In genomic region chr13:95552539-95553270, GRCh38 we compare ENCODE assay signal across 9 cellular contexts. TPM values are rescaled to one million over a fixed set of nuclear protein-coding genes. Genes with fewer than 3 reads are reported as not detected.
DNase-seq lines count a peak whose midpoint lies in the region; ATAC-seq, FAIRE-seq and TF ChIP-seq lines count a peak whose summit lies in the region.
"Had no signal": no experiment of that assay in that cellular context is flagged by ENCODE, and none has a peak within 500 bp of the region (broad histone marks: within the 10 kb centered on the region; RNA-seq: fewer than 3 reads in every experiment).

TSS of gene CLDN10 (plus strand) at chr13:95552720. CDS start at chr13:95552754, 34 bp downstream.

- H3K4me1 Mint-ChIP-seq in nephron progenitor cell = peaks cover 40% of the 10 kb centered on the region

- H4K5ac ChIP-seq in H1 (ENCODE audit: insufficient read length, low read depth, low read length) = peak within 1 kb of the TSS; percentile 53

- peak within 1 kb of the TSS; percentile 88 for H3K18ac ChIP-seq in H1 (ENCODE audit: extremely low read depth, low read length)

- H3K9me3 ChIP-seq in H1 (ENCODE audit: insufficient read depth in 2 of 2, low read depth in 1 of 2, low read length in 1 of 2) = no peaks in the 10 kb centered on the region
- H3K9me3 ChIP-seq in OCI-LY7 (ENCODE audit: low read length) = no peaks in the 10 kb centered on the region
- H3K9me3 ChIP-seq in tibial artery = no peaks in the 10 kb centered on the region

- H3K4me3 ChIP-seq in H1 (ENCODE audit: extremely low read depth in 1 of 4, insufficient read depth in 2 of 4, low read depth in 3 of 4, low read length in 4 of 4) (peak within 1 kb of the TSS; percentile 61 to 96 (median 77)), OCI-LY7 (ENCODE audit: low read depth, low read length, poor library complexity, severe bottlenecking) (no peak within 1 kb of the TSS), tibial artery (no peak within 1 kb of the TSS)

- CTCF ChIA-PET in H1 (lab: Charles Lee; ENCODE audit: partially characterized antibody) (interaction anchor here (0.6 to 1.9 kb wide), 15 partner anchors 11 to 281 kb away, joined by 3 to 11 read pairs (median 4); no protein-coding TSS in a partner anchor), OCI-LY7 (lab: Charles Lee; ENCODE audit: unreplicated experiment) (no interaction called here)

- H2AFZ ChIP-seq in H1 (ENCODE audit: low read length) = peak within 1 kb of the TSS; percentile 100
- no peak within 1 kb of the TSS for H2AFZ ChIP-seq in OCI-LY7 (ENCODE audit: low read length)

- H3K9ac ChIP-seq in H1 (replicated peaks in 1 of 4; ENCODE audit: extremely low read depth in 1 of 4, low read depth in 3 of 4, low read length in 3 of 4) = peak within 1 kb of the TSS; percentile 6 to 76 (median 36)

- WGBS in H1 (ENCODE audit: extremely low coverage in 1 of 2, insufficient coverage in 1 of 2, insufficient read length in 1 of 2, insufficient replicate concordance in 2 of 2, low coverage in 1 of 2, low lambda C conversion rate in 2 of 2, missing lambda C conversion rate in 1 of 2), 2 experiments = 3% methylated on average over 25 of the region's 65 CpGs; no CpG with 5 or more reads in 1 of the 2 experiments

- peak within 1 kb of the TSS; percentile 14; the same call in 1 of the 2 replicates for H2BK20ac ChIP-seq in H1 (ENCODE audit: low read length)

- 0 out of 2 replicates have a peak within 1 kb of the TSS, but pooled peaks have one; percentile 77 for H2BK12ac ChIP-seq in H1 (ENCODE audit: low read depth, low read length)

- peaks cover 7% of the 10 kb centered on the region for H3K9me3 Mint-ChIP-seq in nephron progenitor cell

- H3K79me1 ChIP-seq in H1 (ENCODE audit: low read depth, low read length) = no peaks in the 10 kb centered on the region; the same call in 1 of the 2 replicates

- peak; percentile 51 to 64 for TF ChIP-seq RAD21 in H1 (IDR thresholded peaks at IDR 0.05 in 1 of 2, conservative IDR thresholded peaks at IDR 0.05 in 1 of 2; ENCODE audit: low read depth in 2 of 2, low read length in 2 of 2)

- H3K79me2 ChIP-seq in H1 (ENCODE audit: control insufficient read depth in 1 of 2, insufficient read depth in 2 of 2, low read length in 2 of 2) = peaks cover 0 to 9% of the 10 kb centered on the region in 2 experiments; a peak in 1 of 4 replicates
- H3K79me2 ChIP-seq in OCI-LY7 (ENCODE audit: insufficient read depth, low read depth, low read length) = no peaks in the 10 kb centered on the region

- H4K8ac ChIP-seq in H1 (ENCODE audit: extremely low read depth, insufficient read depth, low read length) = peak within 1 kb of the TSS; percentile 84

- peak within 1 kb of the TSS; percentile 77 for H3K4me3 Mint-ChIP-seq in nephron progenitor cell

- H3K23me2 ChIP-seq in H1 (ENCODE audit: low read depth, low read length) = peaks cover 10% of the 10 kb centered on the region

- H3K4me2 ChIP-seq in H1 (ENCODE audit: insufficient read depth in 1 of 2, low read depth in 2 of 2, low read length in 2 of 2) (peak within 1 kb of the TSS; percentile 91 to 97), OCI-LY7 (ENCODE audit: low read length) (no peak within 1 kb of the TSS)

- H3K56ac ChIP-seq in H1 (replicated peaks; ENCODE audit: insufficient read length, low read depth, low read length) = no peak within 1 kb of the TSS

- peak in 1 of 2 experiments; percentile 80; a peak in 2 of 3 replicates for TF ChIP-seq POLR2A in H1 (IDR thresholded peaks at IDR 0.05; ENCODE audit: control extremely low read depth in 1 of 2, low read depth in 2 of 2, low read length in 2 of 2)

- DNase-seq in DMS153 (lab: John Stamatoyannopoulos, UW) = peak; percentile 44
- peak; percentile 53 to 94 for DNase-seq in H1 (ENCODE audit: low read depth in 1 of 2, low spot score in 2 of 2)
- DNase-seq in nephron progenitor cell = peak; percentile 84
- no peak for DNase-seq in OCI-LY7 (ENCODE audit: low spot score)
- no peak for DNase-seq in tibial artery
- no peak for DNase-seq in NCI-H1048 (lab: John Stamatoyannopoulos, UW)

- FAIRE-seq in H1 (lab: Jason Lieb, UNC) = no peak

- H3K27ac Mint-ChIP-seq in nephron progenitor cell = no peak within 1 kb of the TSS

- H3K14ac ChIP-seq in H1 (ENCODE audit: insufficient read length) = no peak within 1 kb of the TSS

- H3K36me3 ChIP-seq in H1 (ENCODE audit: control insufficient read depth in 2 of 4, insufficient read depth in 4 of 4, low read length in 3 of 4) = no peaks in the 10 kb centered on the region
- H3K36me3 ChIP-seq in OCI-LY7 (ENCODE audit: insufficient read depth, low read length) = no peaks in the 10 kb centered on the region
- no peaks in the 10 kb centered on the region for H3K36me3 ChIP-seq in tibial artery

- H3K27me3 Mint-ChIP-seq in nephron progenitor cell (ENCODE audit: low read depth, poor library complexity) = peaks cover 55% of the 10 kb centered on the region

- TF ChIP-seq EP300 in H1 (IDR thresholded peaks at IDR 0.05; ENCODE audit: borderline replicate concordance in 1 of 2, low read depth in 2 of 2, low read length in 2 of 2) = no peak

- H4K20me1 ChIP-seq in H1 (replicated peaks in 1 of 2; ENCODE audit: control insufficient read depth in 1 of 2, insufficient read depth in 2 of 2, low read length in 2 of 2) (no peaks in the 10 kb centered on the region), OCI-LY7 (ENCODE audit: insufficient read depth, low read length) (no peaks in the 10 kb centered on the region)

- H3K27me3 ChIP-seq in H1 (replicated peaks in 1 of 4; ENCODE audit: control insufficient read depth in 3 of 4, extremely low read depth in 1 of 4, insufficient read depth in 3 of 4, low read length in 3 of 4) (peaks cover 0 to 3% (median 1%) of the 10 kb centered on the region in 4 experiments; a peak in 5 of 7 replicates), tibial artery (peaks cover 0 to 42% of the 10 kb centered on the region in 2 donors)

- ATAC-seq in HG03432 (IDR thresholded peaks at IDR 0.05; ENCODE audit: unreplicated experiment) = peak; percentile 44
- no peak for ATAC-seq in GM19452 (IDR thresholded peaks at IDR 0.05; ENCODE audit: unreplicated experiment)

- no peak within 1 kb of the TSS for H3K4ac ChIP-seq in H1 (replicated peaks; ENCODE audit: insufficient read length, low read depth, low read length)

- no peak within 1 kb of the TSS for H3K23ac ChIP-seq in H1 (ENCODE audit: insufficient read length)

- no peaks in the 10 kb centered on the region for H3K36me3 Mint-ChIP-seq in nephron progenitor cell (ENCODE audit: low read depth)

- POLR2A ChIA-PET in H1 (lab: Charles Lee; ENCODE audit: partially characterized antibody) (interaction anchor here (1.1 to 1.4 kb wide), 2 partner anchors 11 to 20 kb away, joined by 3 to 6 read pairs; no protein-coding TSS in a partner anchor), OCI-LY7 (lab: Charles Lee) (no interaction called here)

- H4K91ac ChIP-seq in H1 (replicated peaks; ENCODE audit: insufficient read length, low read length) = peak within 1 kb of the TSS; percentile 83

- H2BK120ac ChIP-seq in H1 (replicated peaks; ENCODE audit: low read depth, low read length) = peak within 1 kb of the TSS; percentile 84

- TF ChIP-seq CTCF in H1 (IDR thresholded peaks at IDR 0.05; ENCODE audit: control extremely low read depth in 1 of 3, insufficient read depth in 1 of 3, low read depth in 1 of 3, low read length in 3 of 3) (peak; percentile 51 to 89 (median 75)), nephron progenitor cell (IDR thresholded peaks at IDR 0.05) (peak; percentile 63), OCI-LY7 (conservative IDR thresholded peaks at IDR 0.05; ENCODE audit: low read length) (no peak), tibial artery (IDR thresholded peaks at IDR 0.05) (no peak)

- BruUV-seq in OCI-LY7 (replicated peaks; lab: Mats Ljungman, UMichigan) = no TSS peak

- peak within 1 kb of the TSS; percentile 32; the same call in 1 of the 2 replicates for H2BK5ac ChIP-seq in H1 (ENCODE audit: low read depth, low read length)

- intact Hi-C loops in OCI-LY7 (cut with micrococcal nuclease; ENCODE audit: unreplicated experiment) (no loop called here), tibial artery (cut with DNase I; ENCODE audit: low total_unique reads) (no loop called here)

- H3K9me2 ChIP-seq in OCI-LY7 (ENCODE audit: insufficient read depth, low read length) = no peaks in the 10 kb centered on the region

- H2BK15ac ChIP-seq in H1 (ENCODE audit: low read length) = no peak within 1 kb of the TSS; the same call in 1 of the 2 replicates

- peaks cover 2 to 12% (median 3%) of the 10 kb centered on the region in 4 experiments; a peak in 5 of 7 replicates for H3K4me1 ChIP-seq in H1 (replicated peaks in 1 of 4; ENCODE audit: control insufficient read depth in 3 of 4, insufficient read depth in 4 of 4, low read length in 3 of 4)
- H3K4me1 ChIP-seq in OCI-LY7 (ENCODE audit: insufficient read depth, low read length, poor library complexity, severe bottlenecking) = no peaks in the 10 kb centered on the region
- peaks cover 0 to 15% (median 8%) of the 10 kb centered on the region in 4 donors for H3K4me1 ChIP-seq in tibial artery

- H3K27ac ChIP-seq in H1 (ENCODE audit: low read depth, low read length) (no peak within 1 kb of the TSS), OCI-LY7 (ENCODE audit: low read depth, low read length, poor library complexity, severe bottlenecking) (no peak within 1 kb of the TSS), tibial artery (no peak within 1 kb of the TSS)

- no peak within 1 kb of the TSS for H2AK5ac ChIP-seq in H1 (ENCODE audit: low read depth, low read length)

TF ChIP-seq in H1, 55 proteins besides CTCF, POLR2A, EP300 and RAD21 (continues in another document):
- no peak for TF ChIP-seq CREB1 (IDR thresholded peaks at IDR 0.05)
- TF ChIP-seq PHF8 (conservative IDR thresholded peaks at IDR 0.05; ENCODE audit: low read depth, low read length) = peak; percentile 49; the same call in 1 of the 2 replicates
- TF ChIP-seq CHD2 (IDR thresholded peaks at IDR 0.05; ENCODE audit: low read length) = no peak
- peak; percentile 69 for TF ChIP-seq TAF1 (IDR thresholded peaks at IDR 0.05; ENCODE audit: low read depth, low read length)
- no peak for TF ChIP-seq SAP30 (IDR thresholded peaks at IDR 0.05; ENCODE audit: insufficient read depth, insufficient replicate concordance, low read length)
- no peak for TF ChIP-seq CBX5 (IDR thresholded peaks at IDR 0.05; ENCODE audit: low read depth, low read length)
- no peak for TF ChIP-seq NRF1 (IDR thresholded peaks at IDR 0.05; ENCODE audit: low read depth, low read length)
- TF ChIP-seq ZNF274 (IDR thresholded peaks at IDR 0.05; ENCODE audit: borderline replicate concordance, extremely low read depth, low read length) = no peak
- TF ChIP-seq HDAC6 (IDR thresholded peaks at IDR 0.05; ENCODE audit: low read depth, low read length) = no peak

RNA-seq across cellular contexts. Expression of gene CLDN10, which starts in this region (rescaled TPM):
- total RNA-seq in H1 (2021; fragmentation: NEBNext Ultra II Directional; extraction: Animal tissue kit (Norgen Biotek cat#: 25700)) = 36.0 and 41.2 TPM in 2 replicates
- polyA plus RNA-seq in H1 (2011; rRNA removed) = 30.2 and 43.6 TPM in 2 replicates
- polyA plus RNA-seq in H1 (2011; cell fraction: cytosol; rRNA removed) = 34.6 TPM
- polyA plus RNA-seq in H1 (2011; cell fraction: nucleus; rRNA removed) = 25.1 TPM
- polyA plus RNA-seq in H1 (2012, experiment 1 of 2) = 31.9 to 38.8 TPM (median 35.7 TPM) in 4 replicates
- 29.7 TPM for polyA plus RNA-seq in H1 (2012, experiment 2 of 2)
- polyA plus RNA-seq in H1 (2013, experiment 1 of 2) = 78.0 TPM
- polyA plus RNA-seq in H1 (2013, experiment 2 of 2) = 105 TPM
- 33.6 and 42.1 TPM in 2 replicates for polyA minus RNA-seq in H1 (2011; rRNA and poly(A)+ RNA removed)
- 17.0 TPM for polyA minus RNA-seq in H1 (2011; cell fraction: cytosol; rRNA and poly(A)+ RNA removed)
- polyA minus RNA-seq in H1 (2011; cell fraction: nucleus; rRNA and poly(A)+ RNA removed) = 31.4 TPM
- total RNA-seq in OCI-LY7 (2014; rRNA removed; shearing (Covaris generic)) = not detected in 2 replicates
- total RNA-seq in OCI-LY7 (2022) = not detected in 2 replicates
- total RNA-seq: mononuclear cell had no signal

Comparison
In these comparisons a context has a peak if more than half of its experiments do, and no peak if none do; other contexts are left out.
1. RNA of gene CLDN10 (total RNA-seq): 36.0 to 41.2 TPM in H1; not detected in OCI-LY7; every median in the first group is over 10 times any median in the second.
2. DNase-seq: peak in DMS153 (single experiment), H1 (2 of 2) and nephron progenitor cell (single experiment); none in OCI-LY7 (single experiment), tibial artery (0 of 2) and NCI-H1048 (single experiment).
3. H3K4me3 ChIP-seq: peak in H1 (4 of 4); none in OCI-LY7 (single experiment) and tibial artery (0 of 2).
4. CTCF ChIP-seq: peak in H1 (3 of 3) and nephron progenitor cell (single experiment); none in OCI-LY7 (single experiment) and tibial artery (0 of 2).